Comparison of ENCODE assay signal across 18 cellular contexts in the genomic region with DNA sequence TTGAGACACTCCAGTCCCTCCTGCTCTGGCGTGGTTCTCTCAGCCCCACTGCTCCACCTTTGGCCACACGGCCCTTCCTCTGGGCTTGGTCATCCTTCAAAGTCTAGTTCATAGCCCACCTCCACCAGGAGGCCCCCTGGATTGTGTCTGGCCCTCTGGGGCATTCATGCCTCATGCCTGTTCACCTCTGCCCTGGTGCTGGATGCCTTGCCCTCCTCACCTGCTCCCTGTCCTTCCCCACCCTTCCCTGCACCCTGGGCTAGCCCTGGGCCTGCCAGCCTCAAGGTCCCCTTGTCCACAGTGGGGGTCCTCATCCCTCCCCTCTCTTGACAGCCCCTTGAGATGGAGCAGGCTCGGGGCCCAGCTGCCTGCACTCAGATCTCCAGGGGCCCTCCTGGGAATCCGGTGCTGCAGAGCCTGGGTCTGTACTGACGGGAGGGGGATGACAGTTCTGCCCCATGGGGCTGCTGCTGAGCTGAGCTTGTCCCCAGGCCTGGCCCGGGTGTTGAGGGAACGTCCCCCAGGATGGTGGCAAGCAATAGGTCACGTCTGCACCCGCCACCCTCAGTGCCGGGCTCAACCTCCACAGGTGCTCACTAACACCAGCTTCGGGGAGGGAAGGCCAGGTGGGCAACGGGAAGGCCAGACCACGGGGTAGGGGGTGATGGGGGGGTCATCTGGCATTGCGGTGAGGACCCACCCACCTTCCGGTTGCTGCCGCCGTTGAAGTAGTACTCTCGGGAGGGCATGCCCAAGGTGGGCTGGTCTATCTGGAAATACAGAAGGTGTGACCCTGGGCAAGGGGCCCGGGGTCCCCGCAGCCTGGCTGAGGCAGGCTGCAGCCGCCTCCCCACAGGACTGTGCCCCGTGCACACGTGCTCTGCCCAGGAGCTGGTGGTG. TPM values are rescaled to one million over a fixed set of nuclear protein-coding genes. Genes with fewer than 3 reads are reported as not detected.
DNase-seq lines count a peak whose midpoint lies in the region; ATAC-seq, FAIRE-seq and TF ChIP-seq lines count a peak whose summit lies in the region.
"Had no signal": no experiment of that assay in that cellular context is flagged by ENCODE, and none has a peak within 500 bp of the region (broad histone marks: within the 10 kb centered on the region; RNA-seq: fewer than 3 reads in every experiment).

No MANE protein-coding gene starts in this region.

- BruUV-seq in HepG2 (replicated peaks; lab: Mats Ljungman, UMichigan), result no TSS peak

- TF ChIP-seq CTCF in right lobe of liver (IDR thresholded peaks at IDR 0.05), result no peak
- TF ChIP-seq CTCF in HepG2 (CRISPR knock-in tag; IDR thresholded peaks at IDR 0.05), result no peak
- no peak for TF ChIP-seq CTCF in activated B cell treated with CpG ODN at 0.5 μM for 24 hours (IDR thresholded peaks at IDR 0.05)
- TF ChIP-seq CTCF in GM13977 (IDR thresholded peaks at IDR 0.05; ENCODE audit: extremely low read depth, insufficient read depth, missing control alignments), result no peak

- no peak for ATAC-seq in right lobe of liver
- no peak; the same call in 2 of the 3 replicates for ATAC-seq in HepG2
- ATAC-seq in activated B cell treated with CpG ODN at 0.5 μM for 24 hours (ENCODE audit: low read depth), result no peak
- no peak for ATAC-seq in aorta (ENCODE audit: low FRiP score)

- H4K8ac ChIP-seq in neuronal stem cell (ENCODE audit: low read depth, low read length), result no peak overlapping the region

- H3K27me3 ChIP-seq in right lobe of liver, result no peaks in the 10 kb centered on the region
- H3K27me3 ChIP-seq in HepG2 (ENCODE audit: control insufficient read depth in 1 of 2, insufficient read depth in 2 of 2, low read length in 2 of 2), result peaks cover 13 to 67% of the 10 kb centered on the region in 2 experiments; a peak in 4 of 5 replicates
- peaks cover 0 to 48% (median 4%) of the 10 kb centered on the region in 3 experiments for H3K27me3 ChIP-seq in neuronal stem cell (ENCODE audit: control insufficient read depth in 3 of 3, insufficient read depth in 3 of 3, low read depth in 1 of 3, low read length in 3 of 3)
- no peaks in the 10 kb centered on the region for H3K27me3 ChIP-seq in aorta (ENCODE audit: control insufficient read depth in 1 of 2, insufficient read depth in 2 of 2, low read length in 1 of 2)

- CTCF ChIA-PET in HepG2 (lab: Yijun Ruan, JAX; ENCODE audit: low intra/inter-chr PET ratio, low total read pairs), result no interaction called here
- CTCF ChIA-PET in activated B cell treated with CpG ODN at 0.5 μM for 24 hours (lab: Charles Lee), result no interaction called here

- H3K4ac ChIP-seq in neuronal stem cell (ENCODE audit: low read length), result peak overlapping the region; percentile 76

- H2BK120ac ChIP-seq in neuronal stem cell (ENCODE audit: low read depth, low read length), result no peak overlapping the region

- H3K9me3 ChIP-seq in right lobe of liver (no peaks in the 10 kb centered on the region), HepG2 (ENCODE audit: low read length) (no peaks in the 10 kb centered on the region), neuronal stem cell (replicated peaks in 1 of 2; ENCODE audit: control insufficient read depth in 2 of 2, insufficient read depth in 1 of 2, low read depth in 1 of 2, low read length in 2 of 2) (no peaks in the 10 kb centered on the region), aorta (ENCODE audit: control insufficient read depth, low read length) (no peaks in the 10 kb centered on the region)

- H4K91ac ChIP-seq in neuronal stem cell (ENCODE audit: low read depth, low read length, poor library complexity), result no peak overlapping the region

- no peaks in the 10 kb centered on the region for H3K79me1 ChIP-seq in neuronal stem cell (ENCODE audit: low read depth, low read length)

- DNase-seq in right lobe of liver (peak in 2 of 3 donors; percentile 33 to 42), HepG2 (ENCODE audit: low spot score) (no peak), activated B cell treated with CpG ODN at 0.5 μM for 24 hours (peak; percentile 13), neuronal stem cell (ENCODE audit: low spot score) (no peak), aorta (peak; percentile 35 to 69), GM13977 (ENCODE audit: low spot score) (no peak), hepatic stellate cell (ENCODE audit: low spot score) (no peak)
- DNase-seq: ACHN; AML-193; H9; NCI-H187; NCI-H345; NK-92 treated with Interleukin-12 subunit alpha and Interleukin-12 subunit beta, amount 100 ng/mL, for 24 hours; RPMI8226 had no signal

- no peak overlapping the region for H2AFZ ChIP-seq in HepG2 (ENCODE audit: low read length)
- no peak overlapping the region for H2AFZ ChIP-seq in neuronal stem cell (ENCODE audit: low read length)

- H3K4me3 Mint-ChIP-seq in activated B cell treated with CpG ODN at 0.5 μM for 24 hours, result no peak overlapping the region
- H3K4me3 Mint-ChIP-seq: CD4-positive, alpha-beta T cell; H9 had no signal

- H3K4me3 ChIP-seq in right lobe of liver (no peak overlapping the region), HepG2 (replicated peaks in 1 of 3; ENCODE audit: insufficient read depth in 1 of 3, low read depth in 2 of 3, low read length in 3 of 3) (no peak overlapping the region), neuronal stem cell (ENCODE audit: low read length in 2 of 2) (no peak overlapping the region), aorta (ENCODE audit: low read length in 2 of 2) (no peak overlapping the region)

- TF ChIP-seq EP300 in HepG2 (IDR thresholded peaks at IDR 0.05; ENCODE audit: low read depth in 2 of 2, low read length in 2 of 2) (no peak), HepG2 (CRISPR knock-in tag; IDR thresholded peaks at IDR 0.05; ENCODE audit: borderline replicate concordance) (no peak)

- POLR2A ChIA-PET in HepG2 (lab: Yijun Ruan, JAX) (no interaction called here), activated B cell treated with CpG ODN at 0.5 μM for 24 hours (lab: Charles Lee) (no interaction called here)

- FAIRE-seq in HepG2 (lab: Jason Lieb, UNC), result no peak
- FAIRE-seq: HTR-8/SVneo had no signal

- H3K36me3 ChIP-seq in right lobe of liver (no peaks in the 10 kb centered on the region), HepG2 (replicated peaks in 1 of 2; ENCODE audit: control insufficient read depth in 1 of 2, insufficient read depth in 2 of 2, low read length in 2 of 2) (no peaks in the 10 kb centered on the region), neuronal stem cell (replicated peaks in 1 of 2; ENCODE audit: control insufficient read depth in 2 of 2, insufficient read depth in 2 of 2, low read length in 2 of 2) (no peaks in the 10 kb centered on the region), aorta (ENCODE audit: control insufficient read depth in 1 of 2, insufficient read depth in 2 of 2, low read length in 1 of 2) (no peaks in the 10 kb centered on the region)

- H2BK5ac ChIP-seq in neuronal stem cell (ENCODE audit: low read length), result peak overlapping the region; percentile 75

- no peak for TF ChIP-seq RAD21 in HepG2 (CRISPR knock-in tag; IDR thresholded peaks at IDR 0.05)

- TF ChIP-seq POLR2A in right lobe of liver (IDR thresholded peaks at IDR 0.05), result no peak
- no peak for TF ChIP-seq POLR2A in HepG2 (IDR thresholded peaks at IDR 0.05; ENCODE audit: insufficient read depth in 1 of 2, low read depth in 2 of 2, low read length in 2 of 2)

- no peaks in the 10 kb centered on the region for H3K9me3 Mint-ChIP-seq in activated B cell treated with CpG ODN at 0.5 μM for 24 hours
- H3K9me3 Mint-ChIP-seq: CD4-positive, alpha-beta T cell had no signal

- H2BK12ac ChIP-seq in neuronal stem cell (ENCODE audit: low read length), result peak overlapping the region; percentile 10

- no CpG with 5 or more reads among the region's 23 CpGs for WGBS in right lobe of liver (ENCODE audit: insufficient coverage, low coverage, low lambda C conversion rate, missing lambda C conversion rate)
- WGBS in HepG2 (ENCODE audit: low lambda C conversion rate), result 35% methylated on average over 10 of the region's 23 CpGs
- WGBS in neuronal stem cell (ENCODE audit: extremely low coverage in 2 of 2, insufficient read length in 2 of 2, insufficient replicate concordance in 1 of 2), 2 donors, result no CpG with 5 or more reads among the region's 23 CpGs
- WGBS in aorta, 2 donors, result 80 to 84% methylated on average over 23 of the region's 23 CpGs

- H3K18ac ChIP-seq in neuronal stem cell (ENCODE audit: low read length), result peak overlapping the region; percentile 71

- H3K27ac Mint-ChIP-seq in activated B cell treated with CpG ODN at 0.5 μM for 24 hours, result no peak overlapping the region
- H3K27ac Mint-ChIP-seq: CD4-positive, alpha-beta T cell; H9 had no signal

- H4K20me1 ChIP-seq in HepG2 (ENCODE audit: insufficient read depth, low read length), result no peaks in the 10 kb centered on the region

- peak overlapping the region; percentile 82 for H3K14ac ChIP-seq in neuronal stem cell (ENCODE audit: low read length)

- H3K4me2 ChIP-seq in HepG2 (ENCODE audit: low read depth, low read length), result no peak overlapping the region
- H3K4me2 ChIP-seq in neuronal stem cell (ENCODE audit: insufficient read depth, low read length, poor library complexity, severe bottlenecking), result no peak overlapping the region

- in situ Hi-C loops in HepG2 (cut with HindIII; ENCODE audit: extremely low pct_ligation_motif_present, low pct_unique_long_range_greater_than_20kb), result no loop called here
- in situ Hi-C loops in GM13977 (cut with MboI; ENCODE audit: low pct_unique_long_range_greater_than_20kb, low sequenced_read_pairs, unreplicated experiment), result no loop called here

- H2AK5ac ChIP-seq in neuronal stem cell (ENCODE audit: low read depth, low read length), result peak overlapping the region; percentile 52

- no peaks in the 10 kb centered on the region for H3K4me1 ChIP-seq in right lobe of liver
- no peaks in the 10 kb centered on the region for H3K4me1 ChIP-seq in HepG2 (ENCODE audit: insufficient read depth, low read length)
- peaks cover 0 to 2% of the 10 kb centered on the region in 2 donors for H3K4me1 ChIP-seq in neuronal stem cell (ENCODE audit: control insufficient read depth in 2 of 2, insufficient read depth in 1 of 2, low read depth in 1 of 2, low read length in 2 of 2)
- no peaks in the 10 kb centered on the region for H3K4me1 ChIP-seq in aorta (ENCODE audit: control insufficient read depth in 1 of 2, insufficient read depth in 2 of 2, low read length in 2 of 2)

- H3K36me3 Mint-ChIP-seq in activated B cell treated with CpG ODN at 0.5 μM for 24 hours (ENCODE audit: low read depth), result no peaks in the 10 kb centered on the region

- peak overlapping the region; percentile 65 for H3K23ac ChIP-seq in neuronal stem cell (ENCODE audit: low read depth, low read length, poor library complexity)

- H3K4me1 Mint-ChIP-seq in activated B cell treated with CpG ODN at 0.5 μM for 24 hours, result no peaks in the 10 kb centered on the region
- H3K4me1 Mint-ChIP-seq: H9 had no signal

- H3K9ac ChIP-seq in HepG2 (ENCODE audit: insufficient read depth, low read depth, low read length), result no peak overlapping the region
- H3K9ac ChIP-seq in neuronal stem cell (ENCODE audit: low read depth, low read length, poor library complexity), result no peak overlapping the region

- H3K27ac ChIP-seq in right lobe of liver (no peak overlapping the region), HepG2 (ENCODE audit: extremely low read length, insufficient read depth, low read length) (no peak overlapping the region), neuronal stem cell (replicated peaks; ENCODE audit: low read length) (no peak overlapping the region), aorta (ENCODE audit: low read depth in 1 of 2, low read length in 2 of 2) (no peak overlapping the region)
- H3K27ac ChIP-seq: HL-60 had no signal

- peak overlapping the region; percentile 55 for H2BK15ac ChIP-seq in neuronal stem cell (ENCODE audit: low read length)

- peaks cover 11% of the 10 kb centered on the region for H3K27me3 Mint-ChIP-seq in activated B cell treated with CpG ODN at 0.5 μM for 24 hours
- H3K27me3 Mint-ChIP-seq: CD4-positive, alpha-beta T cell had no signal

- no peaks in the 10 kb centered on the region for H3K79me2 ChIP-seq in HepG2 (ENCODE audit: insufficient read depth, low read length)

- intact Hi-C loops in right lobe of liver (cut with DNase I) (loop anchor here in 1 of 2 donors (10.0 kb wide), 1 partner anchor 170 kb away; no protein-coding TSS in a partner anchor), HepG2 (cut with micrococcal nuclease; ENCODE audit: unreplicated experiment) (no loop called here), activated B cell treated with CpG ODN at 0.5 μM for 24 hours (cut with micrococcal nuclease) (no loop called here), aorta (cut with DNase I) (no loop called here)

RNA-seq across cellular contexts. Expression of gene PRXL2B, which starts 18.5 kb away (rescaled TPM):
- 10 to 100 TPM in 3 of 6 experiments, 1 to 10 TPM in 3; 5.1 to 18.6 (median 11.1) TPM for total RNA-seq in right lobe of liver
- 14.1 and 16.8 TPM in 2 replicates for total RNA-seq in HepG2 (2016; rRNA removed; fragmentation: Illumina TruSeq; extraction: Trizol)
- 3.3 and 4.6 TPM in 2 replicates for total RNA-seq in HepG2 (2016; cell fraction: cytosol; rRNA removed; fragmentation: Illumina TruSeq; extraction: Trizol; ENCODE audit: low read depth)
- total RNA-seq in HepG2 (2016; cell fraction: insoluble cytoplasmic fraction; rRNA removed; fragmentation: Illumina TruSeq; extraction: Trizol), result 14.4 and 15.6 TPM in 2 replicates
- 9.8 and 9.9 TPM in 2 replicates for total RNA-seq in HepG2 (2016; cell fraction: membrane; rRNA removed; fragmentation: Illumina TruSeq; extraction: Trizol)
- total RNA-seq in HepG2 (2016; cell fraction: nucleus; rRNA removed; fragmentation: Illumina TruSeq; extraction: Trizol), result 8.9 and 10.7 TPM in 2 replicates
- 22.1 and 29.5 TPM in 2 replicates for polyA plus RNA-seq in HepG2 (2011; rRNA removed)
- 24.7 and 29.1 TPM in 2 replicates for polyA plus RNA-seq in HepG2 (2011; cell fraction: cytosol; rRNA removed)
- polyA plus RNA-seq in HepG2 (2011; cell fraction: nucleus; rRNA removed), result 72.9 and 75.2 TPM in 2 replicates
- 22.4 and 26.9 TPM in 2 replicates for polyA plus RNA-seq in HepG2 (2012)
- 4.6 and 4.8 TPM in 2 replicates for polyA plus RNA-seq in HepG2 (2016; cell fraction: cytosol; fragmentation: Illumina TruSeq; extraction: Trizol; ENCODE audit: low read depth)
- 20.7 and 24.0 TPM in 2 replicates for polyA plus RNA-seq in HepG2 (2016; cell fraction: insoluble cytoplasmic fraction; fragmentation: Illumina TruSeq; extraction: Trizol; ENCODE audit: low read depth)
- polyA plus RNA-seq in HepG2 (2016; cell fraction: membrane; fragmentation: Illumina TruSeq; extraction: Trizol; ENCODE audit: low read depth), result 11.7 and 12.0 TPM in 2 replicates
- polyA plus RNA-seq in HepG2 (2016; cell fraction: nucleus; fragmentation: Illumina TruSeq; extraction: Trizol; ENCODE audit: insufficient read depth, low read depth), result 24.3 and 25.8 TPM in 2 replicates
- polyA minus RNA-seq in HepG2 (2011; rRNA and poly(A)+ RNA removed; ENCODE audit: low replicate concordance), result 3.8 and 32.9 TPM in 2 replicates
- 16.2 and 16.4 TPM in 2 replicates for polyA minus RNA-seq in HepG2 (2011; cell fraction: cytosol; rRNA and poly(A)+ RNA removed)
- polyA minus RNA-seq in HepG2 (2011; cell fraction: nucleus; rRNA and poly(A)+ RNA removed), result 5.8 and 7.5 TPM in 2 replicates
- 12.6 and 13.5 TPM in 2 replicates for total RNA-seq in activated B cell treated with CpG ODN at 0.5 μM for 24 hours
- 35.1 TPM for polyA plus RNA-seq in neuronal stem cell (2013, experiment 1 of 2)
- 35.3 TPM for polyA plus RNA-seq in neuronal stem cell (2013, experiment 2 of 2)
- total RNA-seq in aorta, result 10 to 100 TPM in 1 of 2 donors, 1 to 10 TPM in 1; 7.1 to 15.1 TPM
- polyA plus RNA-seq in aorta, result 1 to 10 TPM; 6.4 to 7.8 TPM

RNA-seq across cellular contexts. Expression of gene MMEL1, which starts 27.7 kb away (rescaled TPM):
- total RNA-seq in right lobe of liver (1 to 10 TPM in 2 of 6 experiments, not detected in 4; 1.2 to 2.0 TPM), HepG2 (2016; rRNA removed; fragmentation: Illumina TruSeq; extraction: Trizol) (not detected in 2 replicates), activated B cell treated with CpG ODN at 0.5 μM for 24 hours (not detected in 2 replicates), aorta (1 to 10 TPM in 1 of 2 donors, under 1 TPM in 1; 0.94 to 2.4 TPM)
- total RNA-seq in HepG2 (2016; cell fraction: cytosol; rRNA removed; fragmentation: Illumina TruSeq; extraction: Trizol; ENCODE audit: low read depth), result not detected in 2 replicates
- not detected in 2 replicates for total RNA-seq in HepG2 (2016; cell fraction: insoluble cytoplasmic fraction; rRNA removed; fragmentation: Illumina TruSeq; extraction: Trizol)
- not detected in 2 replicates for total RNA-seq in HepG2 (2016; cell fraction: membrane; rRNA removed; fragmentation: Illumina TruSeq; extraction: Trizol)
- total RNA-seq in HepG2 (2016; cell fraction: nucleus; rRNA removed; fragmentation: Illumina TruSeq; extraction: Trizol), result not detected in 2 replicates
- polyA plus RNA-seq in HepG2 (2011; rRNA removed) (0.48 and 1.6 TPM in 2 replicates), aorta (1 to 10 TPM in 1 of 2 donors, under 1 TPM in 1; 0.63 to 1.8 TPM)
- polyA plus RNA-seq in HepG2 (2011; cell fraction: cytosol; rRNA removed), result 0.54 and 0.78 TPM in 2 replicates
- 3.3 and 4.7 TPM in 2 replicates for polyA plus RNA-seq in HepG2 (2011; cell fraction: nucleus; rRNA removed)
- polyA plus RNA-seq in HepG2 (2012), result 0.37 and 0.43 TPM in 2 replicates
- not detected in 2 replicates for polyA plus RNA-seq in HepG2 (2016; cell fraction: cytosol; fragmentation: Illumina TruSeq; extraction: Trizol; ENCODE audit: low read depth)
- polyA plus RNA-seq in HepG2 (2016; cell fraction: insoluble cytoplasmic fraction; fragmentation: Illumina TruSeq; extraction: Trizol; ENCODE audit: low read depth), result not detected in 2 replicates
- polyA plus RNA-seq in HepG2 (2016; cell fraction: membrane; fragmentation: Illumina TruSeq; extraction: Trizol; ENCODE audit: low read depth), result not detected in 2 replicates
- not detected in 2 replicates for polyA plus RNA-seq in HepG2 (2016; cell fraction: nucleus; fragmentation: Illumina TruSeq; extraction: Trizol; ENCODE audit: insufficient read depth, low read depth)
- 0.72 TPM in 1 of 2 replicates, not detected in the other for polyA minus RNA-seq in HepG2 (2011; rRNA and poly(A)+ RNA removed; ENCODE audit: low replicate concordance)
- 1.3 TPM in 1 of 2 replicates, not detected in the other for polyA minus RNA-seq in HepG2 (2011; cell fraction: cytosol; rRNA and poly(A)+ RNA removed)
- polyA minus RNA-seq in HepG2 (2011; cell fraction: nucleus; rRNA and poly(A)+ RNA removed), result 0.39 and 0.62 TPM in 2 replicates
- 1.1 TPM for polyA plus RNA-seq in neuronal stem cell (2013, experiment 1 of 2)
- polyA plus RNA-seq in neuronal stem cell (2013, experiment 2 of 2), result 1.4 TPM
- total RNA-seq: OCI-LY7 had no signal

RNA-seq across cellular contexts. Expression of gene TNFRSF14, which starts 48.9 kb away (rescaled TPM):
- total RNA-seq in right lobe of liver (10 to 100 TPM; 31.0 to 54.8 (median 41.1) TPM), HepG2 (2016; rRNA removed; fragmentation: Illumina TruSeq; extraction: Trizol) (6.2 and 11.9 TPM in 2 replicates), activated B cell treated with CpG ODN at 0.5 μM for 24 hours (140 and 148 TPM in 2 replicates), aorta (10 to 100 TPM; 33.9 to 89.1 TPM)
- 7.1 and 8.0 TPM in 2 replicates for total RNA-seq in HepG2 (2016; cell fraction: cytosol; rRNA removed; fragmentation: Illumina TruSeq; extraction: Trizol; ENCODE audit: low read depth)
- total RNA-seq in HepG2 (2016; cell fraction: insoluble cytoplasmic fraction; rRNA removed; fragmentation: Illumina TruSeq; extraction: Trizol), result 5.5 and 13.2 TPM in 2 replicates
- total RNA-seq in HepG2 (2016; cell fraction: membrane; rRNA removed; fragmentation: Illumina TruSeq; extraction: Trizol), result 10.5 and 12.4 TPM in 2 replicates
- 11.2 and 11.3 TPM in 2 replicates for total RNA-seq in HepG2 (2016; cell fraction: nucleus; rRNA removed; fragmentation: Illumina TruSeq; extraction: Trizol)
- polyA plus RNA-seq in HepG2 (2011; rRNA removed) (49.9 and 70.7 TPM in 2 replicates), aorta (100 to 1,000 TPM in 1 of 2 donors, 10 to 100 TPM in 1; 55.7 to 137 TPM)
- 24.2 and 35.1 TPM in 2 replicates for polyA plus RNA-seq in HepG2 (2011; cell fraction: cytosol; rRNA removed)
- polyA plus RNA-seq in HepG2 (2011; cell fraction: nucleus; rRNA removed), result 534 and 601 TPM in 2 replicates
- polyA plus RNA-seq in HepG2 (2012), result 20.3 and 22.1 TPM in 2 replicates
- 6.2 and 6.4 TPM in 2 replicates for polyA plus RNA-seq in HepG2 (2016; cell fraction: cytosol; fragmentation: Illumina TruSeq; extraction: Trizol; ENCODE audit: low read depth)
- polyA plus RNA-seq in HepG2 (2016; cell fraction: insoluble cytoplasmic fraction; fragmentation: Illumina TruSeq; extraction: Trizol; ENCODE audit: low read depth), result 5.6 and 7.2 TPM in 2 replicates
- 9.0 and 10.4 TPM in 2 replicates for polyA plus RNA-seq in HepG2 (2016; cell fraction: membrane; fragmentation: Illumina TruSeq; extraction: Trizol; ENCODE audit: low read depth)
- 35.7 and 39.2 TPM in 2 replicates for polyA plus RNA-seq in HepG2 (2016; cell fraction: nucleus; fragmentation: Illumina TruSeq; extraction: Trizol; ENCODE audit: insufficient read depth, low read depth)
- polyA minus RNA-seq in HepG2 (2011; rRNA and poly(A)+ RNA removed; ENCODE audit: low replicate concordance), result 0.61 and 40.6 TPM in 2 replicates
- polyA minus RNA-seq in HepG2 (2011; cell fraction: cytosol; rRNA and poly(A)+ RNA removed), result 12.6 and 13.8 TPM in 2 replicates
- polyA minus RNA-seq in HepG2 (2011; cell fraction: nucleus; rRNA and poly(A)+ RNA removed), result 32.2 and 34.3 TPM in 2 replicates
- polyA plus RNA-seq in neuronal stem cell (2013, experiment 1 of 2), result 1.1 TPM
- polyA plus RNA-seq in neuronal stem cell (2013, experiment 2 of 2), result 1.3 TPM

Comparison
In these comparisons a context has a peak if more than half of its experiments do, and no peak if none do; other contexts are left out.
1. DNase-seq: peak in right lobe of liver (2 of 3), activated B cell treated with CpG ODN at 0.5 μM for 24 hours (single experiment) and aorta (2 of 2); none in HepG2 (single experiment), neuronal stem cell (single experiment), GM13977 (single experiment) and hepatic stellate cell (single experiment).